2 cellular contexts compared by ENCODE assay signal in genomic region chr7:79953130-79953529, GRCh38.
TF ChIP-seq lines count a peak whose summit lies in the region.

No MANE protein-coding gene starts in this region.

TF ChIP-seq in SK-N-SH, 30 proteins besides CTCF, POLR2A, EP300 and RAD21 (continued from another document):
- TF ChIP-seq RFX5 (IDR thresholded peaks at IDR 0.05; ENCODE audit: low read length): no peak

TF ChIP-seq in SK-N-SH treated with all-trans-retinoic acid at 6 μM for 48 hours, 23 proteins besides CTCF, POLR2A, EP300 and RAD21 (continued from another document):
- TF ChIP-seq POU6F1 (CRISPR knock-in tag; IDR thresholded peaks at IDR 0.05; ENCODE audit: borderline replicate concordance, low read depth) (no peak), ZNF70 (CRISPR knock-in tag; IDR thresholded peaks at IDR 0.05) (no peak), SNAI2 (CRISPR knock-in tag; IDR thresholded peaks at IDR 0.05) (peak; percentile 68; the same call in 1 of the 2 replicates), ARNTL (CRISPR knock-in tag; IDR thresholded peaks at IDR 0.05; ENCODE audit: borderline replicate concordance, low read depth) (0 out of 2 replicates have a peak, but pooled peaks have one; percentile 24), BACH2 (CRISPR knock-in tag; IDR thresholded peaks at IDR 0.05; ENCODE audit: borderline replicate concordance) (no peak), PATZ1 (CRISPR knock-in tag; IDR thresholded peaks at IDR 0.05; ENCODE audit: borderline replicate concordance) (peak; percentile 86), ESRRG (CRISPR knock-in tag; IDR thresholded peaks at IDR 0.05) (peak; percentile 92), CSDC2 (CRISPR knock-in tag; IDR thresholded peaks at IDR 0.05) (no peak), ZNF565 (CRISPR knock-in tag; conservative IDR thresholded peaks at IDR 0.05; ENCODE audit: low read depth) (no peak; the same call in 1 of the 2 replicates)
- TF ChIP-seq, protein P1, sequence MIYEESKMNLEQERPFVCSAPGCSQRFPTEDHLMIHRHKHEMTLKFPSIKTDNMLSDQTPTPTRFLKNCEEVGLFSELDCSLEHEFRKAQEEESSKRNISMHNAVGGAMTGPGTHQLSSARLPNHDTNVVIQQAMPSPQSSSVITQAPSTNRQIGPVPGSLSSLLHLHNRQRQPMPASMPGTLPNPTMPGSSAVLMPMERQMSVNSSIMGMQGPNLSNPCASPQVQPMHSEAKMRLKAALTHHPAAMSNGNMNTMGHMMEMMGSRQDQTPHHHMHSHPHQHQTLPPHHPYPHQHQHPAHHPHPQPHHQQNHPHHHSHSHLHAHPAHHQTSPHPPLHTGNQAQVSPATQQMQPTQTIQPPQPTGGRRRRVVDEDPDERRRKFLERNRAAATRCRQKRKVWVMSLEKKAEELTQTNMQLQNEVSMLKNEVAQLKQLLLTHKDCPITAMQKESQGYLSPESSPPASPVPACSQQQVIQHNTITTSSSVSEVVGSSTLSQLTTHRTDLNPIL (CRISPR knock-in tag; IDR thresholded peaks at IDR 0.05; ENCODE audit: low read depth): peak; percentile 94
